9 cellular contexts compared by ENCODE assay signal in genomic region chr15:76012021-76012551, GRCh38. TPM values are rescaled to one million over a fixed set of nuclear protein-coding genes. Genes with fewer than 3 reads are reported as not detected.
A peak's percentile ranks its signal among the peaks of the same experiment; 100 is the strongest.
DNase-seq lines count a peak whose midpoint lies in the region; ATAC-seq and TF ChIP-seq lines count a peak whose summit lies in the region.
"Had no signal": no experiment of that assay in that cellular context is flagged by ENCODE, and none has a peak within 500 bp of the region (broad histone marks: within the 10 kb centered on the region; RNA-seq: fewer than 3 reads in every experiment).

NRG4 (minus strand) TSS chr15:76012424; CDS start chr15:76011230, 1,194 bp downstream.

- no peaks in the 10 kb centered on the region for H3K9me3 ChIP-seq in HUES64 (ENCODE audit: insufficient read depth, low read depth, low read length)

- 86% methylated on average over 9 of the region's 9 CpGs for WGBS in HUES64

- no peak for TF ChIP-seq POLR2A in erythroblast (IDR thresholded peaks at IDR 0.05; ENCODE audit: low read length)

- H3K27ac Mint-ChIP-seq in memory B cell: no peak within 1 kb of the TSS

- H3K4me3 Mint-ChIP-seq in memory B cell: peak within 1 kb of the TSS; percentile 52

- no peaks in the 10 kb centered on the region for H3K36me3 Mint-ChIP-seq in memory B cell

- H3K4me1 Mint-ChIP-seq in memory B cell: peaks cover 3% of the 10 kb centered on the region

- H3K4me1 ChIP-seq in HUES64 (ENCODE audit: insufficient read depth, low read length): no peaks in the 10 kb centered on the region
- H3K4me1 ChIP-seq: right atrium auricular region had no signal

- peaks cover 7% of the 10 kb centered on the region for H3K9me3 Mint-ChIP-seq in memory B cell

- H3K27me3 Mint-ChIP-seq in memory B cell: peaks cover 15% of the 10 kb centered on the region

- 0 out of 2 replicates have a peak within 1 kb of the TSS, but pooled peaks have one; percentile 14 for H3K9ac ChIP-seq in HUES64 (ENCODE audit: low read depth, low read length)

- peak; percentile 11 to 34 for DNase-seq in AML-193 (lab: John Stamatoyannopoulos, UW)
- DNase-seq in amniotic epithelial cell (ENCODE audit: low read depth): peak; percentile 36
- DNase-seq in memory B cell (ENCODE audit: low spot score in 2 of 2): no peak
- DNase-seq in COR-L47 (lab: John Stamatoyannopoulos, UW): no peak
- no peak for DNase-seq in HuH-7.5 (ENCODE audit: low spot score)
- DNase-seq in pons (ENCODE audit: low spot score): no peak
- DNase-seq in erythroblast (lab: John Stamatoyannopoulos, UW): no peak

- H3K36me3 ChIP-seq in HUES64 (ENCODE audit: insufficient read depth, low read length): no peaks in the 10 kb centered on the region
- H3K36me3 ChIP-seq: right atrium auricular region had no signal

- H3K27me3 ChIP-seq in HUES64 (ENCODE audit: insufficient read depth, low read length): no peaks in the 10 kb centered on the region
- H3K27me3 ChIP-seq: right atrium auricular region had no signal

- no peak within 1 kb of the TSS for H3K27ac ChIP-seq in HUES64 (ENCODE audit: low read depth, low read length)
- H3K27ac ChIP-seq: right atrium auricular region had no signal

- H3K4me3 ChIP-seq in HUES64 (ENCODE audit: low read length): no peak within 1 kb of the TSS
- H3K4me3 ChIP-seq: right atrium auricular region had no signal

- ATAC-seq in memory B cell (ENCODE audit: low read depth): no peak

RNA-seq across cellular contexts. Expression of gene NRG4, which starts in this region (rescaled TPM):
- not detected for polyA plus RNA-seq in HUES64 (2013, experiment 1 of 2)
- polyA plus RNA-seq in HUES64 (2013, experiment 2 of 2): not detected

Comparison
In these comparisons a context has a peak if more than half of its experiments do, and no peak if none do; other contexts are left out.
1. DNase-seq: peak in AML-193 (2 of 2) and amniotic epithelial cell (single experiment); none in memory B cell (0 of 2), COR-L47 (single experiment), HuH-7.5 (single experiment), pons (single experiment) and erythroblast (0 of 2).